8 cellular contexts compared by ENCODE assay signal in the genomic region with DNA sequence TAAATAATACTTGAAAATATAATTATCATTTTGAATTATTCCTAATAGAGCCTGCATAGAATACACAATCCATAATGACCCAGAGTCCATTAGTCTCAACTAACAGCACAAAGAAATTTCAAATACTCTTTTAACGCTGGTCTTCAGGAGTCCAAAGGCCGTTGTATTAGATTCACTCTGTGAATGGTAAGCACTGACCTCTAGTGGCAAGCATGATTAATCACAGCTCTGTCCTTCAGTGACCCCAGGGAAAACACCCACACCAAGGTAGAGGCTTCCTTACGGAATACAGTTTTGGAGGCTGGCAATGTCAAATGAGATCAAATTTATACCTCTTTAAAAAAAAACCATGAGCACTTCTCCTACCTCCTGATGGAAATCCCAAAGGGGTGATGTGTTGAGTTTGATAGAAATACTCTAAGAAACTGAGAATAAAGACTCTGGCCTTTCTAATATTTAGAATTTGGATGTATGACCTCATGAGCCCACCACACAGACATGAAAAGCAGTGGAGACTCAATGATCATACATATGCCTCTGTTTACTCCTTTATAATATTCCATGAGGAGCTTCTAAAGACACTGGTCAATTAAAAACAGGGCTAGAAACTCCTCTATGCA.
DNase-seq lines count a peak whose midpoint lies in the region; ATAC-seq and TF ChIP-seq lines count a peak whose summit lies in the region.

No MANE protein-coding gene starts in this region.

- no peaks in the 10 kb centered on the region for H3K9me3 Mint-ChIP-seq in activated CD8-positive, alpha-beta T cell treated with anti-CD3 and anti-CD28 coated beads for 36 hours

- H3K4me1 Mint-ChIP-seq in activated CD8-positive, alpha-beta T cell treated with anti-CD3 and anti-CD28 coated beads for 36 hours (ENCODE audit: low read depth), result no peaks in the 10 kb centered on the region

- peaks cover 2% of the 10 kb centered on the region for H3K27me3 Mint-ChIP-seq in activated CD8-positive, alpha-beta T cell treated with anti-CD3 and anti-CD28 coated beads for 36 hours

- ATAC-seq in GM18519 (IDR thresholded peaks at IDR 0.05; ENCODE audit: low FRiP score, unreplicated experiment), result peak; percentile 98
- peak; percentile 99 for ATAC-seq in HG02884 (IDR thresholded peaks at IDR 0.05; ENCODE audit: unreplicated experiment)
- peak; percentile 75 for ATAC-seq in activated CD8-positive, alpha-beta T cell treated with anti-CD3 and anti-CD28 coated beads for 36 hours
- ATAC-seq in left cardiac atrium, result peak; percentile 89 to 91
- peak; percentile 90 for ATAC-seq in sciatic nerve

- CTCF ChIA-PET in activated CD8-positive, alpha-beta T cell treated with anti-CD3 and anti-CD28 coated beads for 36 hours (lab: Charles Lee), result interaction anchor here (0.8 to 1.9 kb wide), 4 partner anchors 127 to 812 kb away, joined by 3 to 6 read pairs (median 3); no protein-coding TSS in a partner anchor

- DNase-seq in CMK (ENCODE audit: low read depth) (peak; percentile 11), NCI-H1105 treated with DMSO at 0.1 percent for 48 hours (lab: John Stamatoyannopoulos, UW) (peak; percentile 42), left cardiac atrium (peak; percentile 19), sciatic nerve (ENCODE audit: low spot score) (no peak), HuH-7.5 (ENCODE audit: low spot score) (no peak)
- peak; percentile 5 for DNase-seq in activated CD8-positive, alpha-beta T cell treated with anti-CD3 and anti-CD28 coated beads for 36 hours

- no peak overlapping the region for H3K4me3 Mint-ChIP-seq in activated CD8-positive, alpha-beta T cell treated with anti-CD3 and anti-CD28 coated beads for 36 hours

- no peak overlapping the region for H3K27ac Mint-ChIP-seq in activated CD8-positive, alpha-beta T cell treated with anti-CD3 and anti-CD28 coated beads for 36 hours

- peak; percentile 75 for TF ChIP-seq CTCF in activated CD8-positive, alpha-beta T cell treated with anti-CD3 and anti-CD28 coated beads for 36 hours (IDR thresholded peaks at IDR 0.05)

- intact Hi-C loops in activated CD8-positive, alpha-beta T cell treated with anti-CD3 and anti-CD28 coated beads for 36 hours (cut with micrococcal nuclease), result no loop called here
- intact Hi-C loops in left cardiac atrium (cut with DNase I) (no loop called here), sciatic nerve (cut with DNase I) (no loop called here)

- POLR2A ChIA-PET in activated CD8-positive, alpha-beta T cell treated with anti-CD3 and anti-CD28 coated beads for 36 hours (lab: Charles Lee), result interaction anchor here (1.1 kb wide), 1 partner anchor 146 kb away, joined by 3 read pairs; no protein-coding TSS in a partner anchor

- no peaks in the 10 kb centered on the region for H3K36me3 Mint-ChIP-seq in activated CD8-positive, alpha-beta T cell treated with anti-CD3 and anti-CD28 coated beads for 36 hours (ENCODE audit: low read depth)

Comparison
In these comparisons a context has a peak if more than half of its experiments do, and no peak if none do; other contexts are left out.
1. DNase-seq: peak in CMK (single experiment), NCI-H1105 treated with DMSO at 0.1 percent for 48 hours (single experiment), activated CD8-positive, alpha-beta T cell treated with anti-CD3 and anti-CD28 coated beads for 36 hours (single experiment) and left cardiac atrium (single experiment); none in sciatic nerve (single experiment) and HuH-7.5 (single experiment).
2. Peak in every context shown above with its lines, with median percentiles within 50 percentile points of each other: ATAC-seq.